ENCODE assay signal across 27 cellular contexts in genomic region chr10:3145366-3145765, GRCh38.
"Had no signal": no experiment of that assay in that cellular context is flagged by ENCODE, and none has a peak within 500 bp of the region (broad histone marks: within the 10 kb centered on the region; RNA-seq: fewer than 3 reads in every experiment).

No MANE protein-coding gene starts in this region.

- H3K4me3 ChIP-seq: colonic mucosa, esophagus squamous epithelium, gastrocnemius medialis, heart right ventricle, left ventricle myocardium inferior, lower lobe of right lung, mucosa of descending colon had no signal

- DNase-seq: colonic mucosa; cortex of kidney; effector CD8-positive, alpha-beta T cell; effector memory CD8-positive, alpha-beta T cell; endodermal cell; erythroblast; esophagus squamous epithelium; foreskin fibroblast; foreskin melanocyte; gastrocnemius medialis; glutamatergic neuron; head of caudate nucleus; heart right ventricle; hippocampal formation; kidney glomerular epithelial cell; left colon; left ventricle myocardium inferior; lower lobe of right lung; mesenchymal stem cell; mucosa of descending colon; naive B cell had no signal

- H3K27ac Mint-ChIP-seq: dendritic cell treated with granulocyte-macrophage colony-stimulating factor and Interleukin-4, amounts not matched to agents 40 ng/mL and 50 ng/mL, for 4 days; effector memory CD8-positive, alpha-beta T cell; endodermal cell; mesothelial cell of epicardium; naive B cell had no signal

- H3K27me3 Mint-ChIP-seq: dendritic cell treated with granulocyte-macrophage colony-stimulating factor and Interleukin-4, amounts not matched to agents 40 ng/mL and 50 ng/mL, for 4 days; effector memory CD8-positive, alpha-beta T cell; naive B cell had no signal

- FAIRE-seq: endometrium, islet of Langerhans, keratinocyte had no signal

- H3K9me3 Mint-ChIP-seq: dendritic cell treated with granulocyte-macrophage colony-stimulating factor and Interleukin-4, amounts not matched to agents 40 ng/mL and 50 ng/mL, for 4 days; effector memory CD8-positive, alpha-beta T cell; endodermal cell; mesothelial cell of epicardium; naive B cell had no signal

- H3K4me1 ChIP-seq: colonic mucosa, lower lobe of right lung had no signal

- H3K4me3 Mint-ChIP-seq: dendritic cell treated with granulocyte-macrophage colony-stimulating factor and Interleukin-4, amounts not matched to agents 40 ng/mL and 50 ng/mL, for 4 days; effector memory CD8-positive, alpha-beta T cell; endodermal cell; mesothelial cell of epicardium had no signal

- H3K27ac ChIP-seq: colonic mucosa, epithelial cell of prostate, esophagus squamous epithelium, gastrocnemius medialis, heart right ventricle, left ventricle myocardium inferior, lower lobe of right lung had no signal

- H3K9me3 ChIP-seq: colonic mucosa, esophagus squamous epithelium, gastrocnemius medialis, heart right ventricle, left ventricle myocardium inferior, lower lobe of right lung, mucosa of descending colon had no signal

- H3K4me1 Mint-ChIP-seq: endodermal cell had no signal
